In the genomic region with DNA sequence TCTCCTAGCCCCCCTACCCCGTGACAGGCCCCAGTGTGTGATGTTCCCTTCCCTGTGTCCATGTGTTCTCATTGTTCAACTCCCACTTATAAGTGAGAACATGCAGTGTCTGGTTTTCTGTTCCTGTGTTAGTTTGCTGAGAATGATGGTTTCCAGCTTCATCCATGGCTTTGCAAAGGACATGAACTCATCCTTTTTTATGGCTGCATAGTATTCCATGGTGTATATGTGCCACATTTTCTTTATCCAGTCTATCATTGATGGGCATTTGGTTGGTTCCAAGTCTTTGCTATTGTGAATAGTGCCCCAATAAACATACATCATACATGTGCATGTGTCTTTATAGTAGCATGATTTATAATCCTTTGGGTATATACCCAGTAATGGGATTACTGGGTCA, we compare ENCODE assay signal across 7 cellular contexts. TPM values are rescaled to one million over a fixed set of nuclear protein-coding genes. Genes with fewer than 3 reads are reported as not detected.
DNase-seq lines count a peak whose midpoint lies in the region; ATAC-seq and TF ChIP-seq lines count a peak whose summit lies in the region.
"Not testable (repeated sequence)": the region's sequence is repeated elsewhere in the genome, so short reads cannot be mapped to it uniquely, and the experiment has no call there.

No MANE protein-coding gene starts in this region.

- H3K27me3 ChIP-seq in CD4-positive, alpha-beta T cell (ENCODE audit: control insufficient read depth, insufficient read depth, low read length), result not testable (repeated sequence)

- CTCF ChIA-PET in CD4-positive, alpha-beta T cell (lab: Charles Lee), result interaction anchor here (1.1 to 2.3 kb wide), 6 partner anchors 11 to 60 kb away, joined by 3 to 11 read pairs (median 3); a partner anchor contains a TSS
- CTCF ChIA-PET in activated CD4-positive, alpha-beta memory T cell treated with anti-CD3 and anti-CD28 coated beads for 36 hours (lab: Charles Lee), result interaction anchor here (1.2 to 8.7 kb wide), 4 partner anchors 15 to 177 kb away, joined by 8 to 74 read pairs (median 10); a partner anchor contains a TSS

- intact Hi-C loops in CD4-positive, alpha-beta T cell (cut with DNase I, micrococcal nuclease), result loop anchor here in 1 of 2 experiments (5.0 kb wide), 3 partner anchors 42 to 222 kb away; a partner anchor contains a TSS
- intact Hi-C loops in activated CD4-positive, alpha-beta memory T cell treated with anti-CD3 and anti-CD28 coated beads for 36 hours (cut with micrococcal nuclease), result not testable (repeated sequence)

- H3K27ac Mint-ChIP-seq in CD4-positive, alpha-beta T cell, result peak overlapping the region; percentile 95
- peak overlapping the region; percentile 43 for H3K27ac Mint-ChIP-seq in T-helper 1 cell treated with Interleukin-12 subunit alpha and Interleukin-12 subunit beta and Interleukin-4 antibody, amounts not matched to agents 30 μg/mL and 1 μg/mL, for 36 hours
- H3K27ac Mint-ChIP-seq in activated CD4-positive, alpha-beta memory T cell treated with anti-CD3 and anti-CD28 coated beads for 36 hours, result peak overlapping the region; percentile 61
- peak overlapping the region; percentile 85 for H3K27ac Mint-ChIP-seq in activated T-helper 17 cell treated with anti-CD3 and anti-CD28 coated beads, Interleukin-2, amount 50 U/mL, for 72 hours
- peak overlapping the region; percentile 66 for H3K27ac Mint-ChIP-seq in activated naive CD8-positive, alpha-beta T cell
- peak overlapping the region; percentile 99 for H3K27ac Mint-ChIP-seq in central memory CD8-positive, alpha-beta T cell (ENCODE audit: low read depth)
- peak overlapping the region in 9 of 10 donors; percentile 52 to 99 (median 79) for H3K27ac Mint-ChIP-seq in naive thymus-derived CD8-positive, alpha-beta T cell

- POLR2A ChIA-PET in CD4-positive, alpha-beta T cell (lab: Charles Lee), result interaction anchor here (1.2 to 6.5 kb wide), 2 partner anchors 17 to 74 kb away, joined by 4 to 55 read pairs; a partner anchor contains a TSS
- POLR2A ChIA-PET in activated CD4-positive, alpha-beta memory T cell treated with anti-CD3 and anti-CD28 coated beads for 36 hours (lab: Charles Lee), result interaction anchor here (1.5 to 5.0 kb wide), 2 partner anchors 14 to 60 kb away, joined by 6 to 49 read pairs; no protein-coding TSS in a partner anchor
- POLR2A ChIA-PET in naive thymus-derived CD8-positive, alpha-beta T cell (lab: Charles Lee), result interaction anchor here (0.6 to 4.3 kb wide), 2 partner anchors 17 to 151 kb away, joined by 3 to 30 read pairs; a partner anchor contains a TSS

- ATAC-seq in CD4-positive, alpha-beta T cell (ENCODE audit: poor library complexity); activated T-helper 17 cell treated with anti-CD3 and anti-CD28 coated beads, Interleukin-2, amount 50 U/mL, for 72 hours (replicated peaks); central memory CD8-positive, alpha-beta T cell (replicated peaks; ENCODE audit: extremely low read depth, poor library complexity, severe bottlenecking); naive thymus-derived CD8-positive, alpha-beta T cell: not testable (repeated sequence)

- not testable (repeated sequence) for H3K9me3 ChIP-seq in CD4-positive, alpha-beta T cell (ENCODE audit: control insufficient read depth, low read length)

- peaks cover 53% of the 10 kb centered on the region for H3K4me1 Mint-ChIP-seq in CD4-positive, alpha-beta T cell (ENCODE audit: low read depth)
- H3K4me1 Mint-ChIP-seq in T-helper 1 cell treated with Interleukin-12 subunit alpha and Interleukin-12 subunit beta and Interleukin-4 antibody, amounts not matched to agents 30 μg/mL and 1 μg/mL, for 36 hours (ENCODE audit: low read depth), result peaks cover 41% of the 10 kb centered on the region
- H3K4me1 Mint-ChIP-seq in activated CD4-positive, alpha-beta memory T cell treated with anti-CD3 and anti-CD28 coated beads for 36 hours (ENCODE audit: low read depth), result peaks cover 39% of the 10 kb centered on the region
- peaks cover 31% of the 10 kb centered on the region for H3K4me1 Mint-ChIP-seq in activated T-helper 17 cell treated with anti-CD3 and anti-CD28 coated beads, Interleukin-2, amount 50 U/mL, for 72 hours
- peaks cover 52% of the 10 kb centered on the region for H3K4me1 Mint-ChIP-seq in activated naive CD8-positive, alpha-beta T cell (ENCODE audit: low read depth)
- peaks cover 32% of the 10 kb centered on the region for H3K4me1 Mint-ChIP-seq in central memory CD8-positive, alpha-beta T cell
- peaks cover 24 to 48% (median 44%) of the 10 kb centered on the region in 4 donors for H3K4me1 Mint-ChIP-seq in naive thymus-derived CD8-positive, alpha-beta T cell

- H3K4me3 Mint-ChIP-seq in CD4-positive, alpha-beta T cell, result peak overlapping the region; percentile 8
- H3K4me3 Mint-ChIP-seq in T-helper 1 cell treated with Interleukin-12 subunit alpha and Interleukin-12 subunit beta and Interleukin-4 antibody, amounts not matched to agents 30 μg/mL and 1 μg/mL, for 36 hours; activated CD4-positive, alpha-beta memory T cell treated with anti-CD3 and anti-CD28 coated beads for 36 hours; activated T-helper 17 cell treated with anti-CD3 and anti-CD28 coated beads, Interleukin-2, amount 50 U/mL, for 72 hours; activated naive CD8-positive, alpha-beta T cell; naive thymus-derived CD8-positive, alpha-beta T cell: not testable (repeated sequence)
- H3K4me3 Mint-ChIP-seq in central memory CD8-positive, alpha-beta T cell, result peak overlapping the region; percentile 78

- not testable (repeated sequence) for TF ChIP-seq CTCF in CD4-positive, alpha-beta T cell (IDR thresholded peaks at IDR 0.05)

- not testable (repeated sequence) for H3K27me3 Mint-ChIP-seq in CD4-positive, alpha-beta T cell; T-helper 1 cell treated with Interleukin-12 subunit alpha and Interleukin-12 subunit beta and Interleukin-4 antibody, amounts not matched to agents 30 μg/mL and 1 μg/mL, for 36 hours (ENCODE audit: low read depth); activated CD4-positive, alpha-beta memory T cell treated with anti-CD3 and anti-CD28 coated beads for 36 hours; activated T-helper 17 cell treated with anti-CD3 and anti-CD28 coated beads, Interleukin-2, amount 50 U/mL, for 72 hours; activated naive CD8-positive, alpha-beta T cell; central memory CD8-positive, alpha-beta T cell; naive thymus-derived CD8-positive, alpha-beta T cell

- H3K9me3 Mint-ChIP-seq in CD4-positive, alpha-beta T cell; activated T-helper 17 cell treated with anti-CD3 and anti-CD28 coated beads, Interleukin-2, amount 50 U/mL, for 72 hours; activated naive CD8-positive, alpha-beta T cell (ENCODE audit: low read depth); central memory CD8-positive, alpha-beta T cell: not testable (repeated sequence)
- peaks cover 30% of the 10 kb centered on the region for H3K9me3 Mint-ChIP-seq in T-helper 1 cell treated with Interleukin-12 subunit alpha and Interleukin-12 subunit beta and Interleukin-4 antibody, amounts not matched to agents 30 μg/mL and 1 μg/mL, for 36 hours
- peaks cover 34% of the 10 kb centered on the region for H3K9me3 Mint-ChIP-seq in activated CD4-positive, alpha-beta memory T cell treated with anti-CD3 and anti-CD28 coated beads for 36 hours
- peaks cover 0 to 18% (median 0%) of the 10 kb centered on the region in 9 donors for H3K9me3 Mint-ChIP-seq in naive thymus-derived CD8-positive, alpha-beta T cell

- H3K36me3 Mint-ChIP-seq in CD4-positive, alpha-beta T cell (ENCODE audit: low read depth), result peaks cover 49% of the 10 kb centered on the region
- H3K36me3 Mint-ChIP-seq in T-helper 1 cell treated with Interleukin-12 subunit alpha and Interleukin-12 subunit beta and Interleukin-4 antibody, amounts not matched to agents 30 μg/mL and 1 μg/mL, for 36 hours (ENCODE audit: low read depth), result peaks cover 72% of the 10 kb centered on the region
- peaks cover 58% of the 10 kb centered on the region for H3K36me3 Mint-ChIP-seq in activated CD4-positive, alpha-beta memory T cell treated with anti-CD3 and anti-CD28 coated beads for 36 hours
- H3K36me3 Mint-ChIP-seq in activated T-helper 17 cell treated with anti-CD3 and anti-CD28 coated beads, Interleukin-2, amount 50 U/mL, for 72 hours (ENCODE audit: low read depth), result peaks cover 53% of the 10 kb centered on the region
- H3K36me3 Mint-ChIP-seq in activated naive CD8-positive, alpha-beta T cell, result peaks cover 21% of the 10 kb centered on the region
- peaks cover 64% of the 10 kb centered on the region for H3K36me3 Mint-ChIP-seq in central memory CD8-positive, alpha-beta T cell (ENCODE audit: insufficient read depth)
- H3K36me3 Mint-ChIP-seq in naive thymus-derived CD8-positive, alpha-beta T cell, result peaks cover 0 to 27% (median 26%) of the 10 kb centered on the region in 3 donors

- not testable (repeated sequence) for DNase-seq in CD4-positive, alpha-beta T cell; activated CD4-positive, alpha-beta memory T cell treated with anti-CD3 and anti-CD28 coated beads for 36 hours; central memory CD8-positive, alpha-beta T cell (ENCODE audit: low spot score in 2 of 2)
- DNase-seq in naive thymus-derived CD8-positive, alpha-beta T cell, result peak in 1 of 10 donors; percentile 17

- H3K27ac ChIP-seq in CD4-positive, alpha-beta T cell (ENCODE audit: low read depth, low read length), result not testable (repeated sequence)

RNA-seq across cellular contexts. Expression of a gene that starts 17.8 kb away (rescaled TPM):
- 1,000 to 10,000 TPM; 3,816 to 3,885 TPM for total RNA-seq in CD4-positive, alpha-beta T cell
- total RNA-seq in activated CD4-positive, alpha-beta memory T cell treated with anti-CD3 and anti-CD28 coated beads for 36 hours, result 100 to 1,000 TPM; 259 to 267 TPM
- total RNA-seq in activated T-helper 17 cell treated with anti-CD3 and anti-CD28 coated beads, Interleukin-2, amount 50 U/mL, for 72 hours, result 100 to 1,000 TPM; 254 to 663 TPM
- total RNA-seq in naive thymus-derived CD8-positive, alpha-beta T cell, result 100 to 1,000 TPM; 108 to 114 TPM
- polyA plus RNA-seq in naive thymus-derived CD8-positive, alpha-beta T cell, result 100 to 1,000 TPM in 1 of 3 donors, 10 to 100 TPM in 2; 61.5 to 139 (median 84.3) TPM

Comparison
In these comparisons a context has a peak if more than half of its experiments do, and no peak if none do; other contexts are left out.
1. H3K27ac Mint-ChIP-seq: peak in every context shown above with its lines; median percentile 99 in central memory CD8-positive, alpha-beta T cell; 95 in CD4-positive, alpha-beta T cell; 85 in activated T-helper 17 cell treated with anti-CD3 and anti-CD28 coated beads, Interleukin-2, amount 50 U/mL, for 72 hours; 79 in naive thymus-derived CD8-positive, alpha-beta T cell; 66 in activated naive CD8-positive, alpha-beta T cell; 61 in activated CD4-positive, alpha-beta memory T cell treated with anti-CD3 and anti-CD28 coated beads for 36 hours; 43 in T-helper 1 cell treated with Interleukin-12 subunit alpha and Interleukin-12 subunit beta and Interleukin-4 antibody, amounts not matched to agents 30 μg/mL and 1 μg/mL, for 36 hours.
2. RNA of a gene that starts 17.8 kb away (total RNA-seq): 3,816 to 3,885 TPM in CD4-positive, alpha-beta T cell; 254 to 663 TPM in activated T-helper 17 cell treated with anti-CD3 and anti-CD28 coated beads, Interleukin-2, amount 50 U/mL, for 72 hours, 259 to 267 TPM in activated CD4-positive, alpha-beta memory T cell treated with anti-CD3 and anti-CD28 coated beads for 36 hours and 108 to 114 TPM in naive thymus-derived CD8-positive, alpha-beta T cell; every median in the first group is over 4 times any median in the second.